Comparison of ENCODE assay signal across 16 cellular contexts in the genomic region with DNA sequence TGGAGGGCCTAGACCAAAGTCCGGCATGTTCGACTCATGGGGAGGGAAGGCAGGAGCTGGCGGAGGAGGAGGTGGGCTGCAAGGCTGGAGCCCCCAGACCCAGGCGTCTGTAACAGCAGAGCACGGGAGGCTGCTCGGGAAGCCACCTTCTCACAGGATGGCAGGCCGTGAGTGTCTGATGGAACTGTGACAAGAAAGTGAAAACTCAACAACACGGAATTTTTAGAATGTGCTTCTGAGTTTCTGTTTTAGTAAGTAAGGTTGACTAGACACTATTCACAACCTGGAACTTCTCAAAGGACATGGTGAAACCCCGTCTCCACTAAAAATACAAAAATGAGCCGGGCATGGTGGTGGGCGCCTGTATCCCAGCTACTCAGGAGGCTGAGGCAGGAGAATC. TPM values are rescaled to one million over a fixed set of nuclear protein-coding genes. Genes with fewer than 3 reads are reported as not detected.
DNase-seq lines count a peak whose midpoint lies in the region; ATAC-seq and TF ChIP-seq lines count a peak whose summit lies in the region.
"Not testable (repeated sequence)": the region's sequence is repeated elsewhere in the genome, so short reads cannot be mapped to it uniquely, and the experiment has no call there.
"Had no signal": no experiment of that assay in that cellular context is flagged by ENCODE, and none has a peak within 500 bp of the region (broad histone marks: within the 10 kb centered on the region; RNA-seq: fewer than 3 reads in every experiment).

No MANE protein-coding gene starts in this region.

- peak; percentile 68 for ATAC-seq in GM18868 (IDR thresholded peaks at IDR 0.05; ENCODE audit: unreplicated experiment)
- ATAC-seq in HG02610 (IDR thresholded peaks at IDR 0.05; ENCODE audit: unreplicated experiment): peak; percentile 36
- not testable (repeated sequence) for ATAC-seq in upper lobe of right lung

- in situ Hi-C loops in GM13977 (cut with MboI; ENCODE audit: low pct_unique_long_range_greater_than_20kb, low sequenced_read_pairs, unreplicated experiment): not testable (repeated sequence)

- TF ChIP-seq CTCF in GM12864 (IDR thresholded peaks at IDR 0.05; ENCODE audit: low read depth, low read length, missing control alignments); GM13977 (IDR thresholded peaks at IDR 0.05; ENCODE audit: extremely low read depth, insufficient read depth, missing control alignments); upper lobe of right lung (IDR thresholded peaks at IDR 0.05): not testable (repeated sequence)

- not testable (repeated sequence) for H3K4me3 ChIP-seq in GM12864 (ENCODE audit: low read depth, low read length); upper lobe of right lung

- DNase-seq in GM12864 (ENCODE audit: low read depth): peak; percentile 54
- peak; percentile 69 for DNase-seq in GM13977 (ENCODE audit: low spot score)
- DNase-seq in islet precursor cell: peak; percentile 16
- peak; percentile 34 for DNase-seq in upper lobe of right lung

- not testable (repeated sequence) for H3K9me3 ChIP-seq in upper lobe of right lung

- not testable (repeated sequence) for H3K27ac ChIP-seq in upper lobe of right lung

- intact Hi-C loops in upper lobe of right lung (cut with DNase I): not testable (repeated sequence)

- H3K27me3 ChIP-seq in upper lobe of right lung: not testable (repeated sequence)

- not testable (repeated sequence) for H3K4me1 ChIP-seq in upper lobe of right lung

- not testable (repeated sequence) for H3K36me3 ChIP-seq in upper lobe of right lung

RNA-seq across cellular contexts. Expression of a gene that starts 2.1 kb away (rescaled TPM):
- total RNA-seq in upper lobe of right lung: not detected
- total RNA-seq: A172, Calu3, GM23248, H4, HT1080, IMR-90, K562, M059J had no signal

RNA-seq across cellular contexts. Expression of a gene that starts 8.2 kb away (rescaled TPM):
- not detected for total RNA-seq in upper lobe of right lung
- total RNA-seq: A172; Calu3; CD8-positive, alpha-beta T cell; GM23248; H4; HT1080; IMR-90; K562; M059J had no signal

RNA-seq across cellular contexts. Expression of a gene that starts 12.9 kb away (rescaled TPM):
- total RNA-seq in upper lobe of right lung: 0.46 TPM
- total RNA-seq: A172; Calu3; CD8-positive, alpha-beta T cell; GM23248; H4; HT1080; IMR-90; K562; M059J had no signal

RNA-seq across cellular contexts. Expression of a gene that starts 25.4 kb away (rescaled TPM):
- not detected for total RNA-seq in upper lobe of right lung
- total RNA-seq: A172; B cell; Calu3; CD8-positive, alpha-beta T cell; GM23248; H4; HT1080; IMR-90; K562; M059J had no signal

RNA-seq across cellular contexts. Expression of a gene that starts 42.7 kb away (rescaled TPM):
- not detected for total RNA-seq in upper lobe of right lung
- total RNA-seq: A172; B cell; Calu3; CD8-positive, alpha-beta T cell; GM23248; H4; HT1080; IMR-90; K562; M059J had no signal

Comparison
In these comparisons a context has a peak if more than half of its experiments do, and no peak if none do; other contexts are left out.
1. DNase-seq: peak in every context shown above with its lines; median percentile 69 in GM13977; 54 in GM12864; 34 in upper lobe of right lung; 16 in islet precursor cell.